In genomic region chr3:29789686-29790085, GRCh38 we compare ENCODE assay signal across 1 cellular context.
TF ChIP-seq lines count a peak whose summit lies in the region.

No MANE protein-coding gene starts in this region.

TF ChIP-seq in GM12878, 131 proteins besides CTCF, POLR2A, EP300 and RAD21 (continued from another document):
- no peak for TF ChIP-seq MLLT1 (IDR thresholded peaks at IDR 0.05)
TF ChIP-seq in GM12878: peak in this region for 1.
